ENCODE assay signal across 16 cellular contexts in the genomic region with DNA sequence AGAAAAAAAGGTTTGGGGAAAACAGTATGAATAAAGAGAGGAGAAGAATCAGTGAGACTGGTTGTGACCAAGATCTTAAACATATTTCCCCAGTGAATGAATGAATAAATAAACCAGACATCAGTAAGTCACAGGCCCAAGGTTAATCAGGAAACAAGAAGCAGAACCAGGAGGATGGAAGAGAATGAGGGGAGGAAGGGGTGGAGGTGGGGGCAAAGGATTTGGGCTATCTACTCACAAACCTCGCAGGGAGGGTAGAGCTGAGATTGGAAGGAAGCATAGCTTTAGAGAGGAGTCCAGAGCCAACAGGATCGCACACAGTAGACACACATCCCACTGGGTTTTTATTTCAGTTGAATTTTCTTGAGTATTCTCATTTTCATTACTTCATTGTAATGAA.
"Had no signal": no experiment of that assay in that cellular context is flagged by ENCODE, and none has a peak within 500 bp of the region (broad histone marks: within the 10 kb centered on the region; RNA-seq: fewer than 3 reads in every experiment).

No MANE protein-coding gene starts in this region.

- H3K27ac Mint-ChIP-seq: mesothelial cell of epicardium had no signal

- H3K9me3 ChIP-seq: esophagus squamous epithelium, lower lobe of right lung, right atrium auricular region, tibial nerve had no signal

- H3K36me3 ChIP-seq: brain microvascular endothelial cell, esophagus squamous epithelium, right atrium auricular region, tibial nerve had no signal

- ATAC-seq: left cardiac atrium, lower lobe of right lung had no signal

- H3K4me3 ChIP-seq: dorsolateral prefrontal cortex, esophagus squamous epithelium, lower lobe of right lung, right atrium auricular region, skin epidermis, tibial nerve had no signal

- DNase-seq: activated CD4-positive, alpha-beta T cell treated with anti-CD3 and anti-CD28 coated beads for 1 hour; activated gamma-delta T cell treated with Interleukin-2 at 50 U/mL for 16 hours; activated T-cell treated with anti-CD3 and anti-CD28 coated beads, Interleukin-2, amount 50 U/mL, for 1 hour; brain microvascular endothelial cell; dorsolateral prefrontal cortex; esophagus squamous epithelium; foreskin melanocyte; head of caudate nucleus; left cardiac atrium; lower lobe of right lung; stimulated activated CD4-positive, alpha-beta T cell treated with anti-CD3 and anti-CD28 coated beads, Interleukin-4, amount 100 ng/mL, for 4 hours; T1000 had no signal

- H3K27ac ChIP-seq: brain microvascular endothelial cell, dorsolateral prefrontal cortex, esophagus squamous epithelium, lower lobe of right lung, right atrium auricular region, tibial nerve had no signal

- H3K36me3 Mint-ChIP-seq: mesothelial cell of epicardium had no signal

- H3K27me3 ChIP-seq: brain microvascular endothelial cell, esophagus squamous epithelium, right atrium auricular region, tibial nerve had no signal

- H3K9me3 Mint-ChIP-seq: mesothelial cell of epicardium had no signal

- H3K4me3 Mint-ChIP-seq: mesothelial cell of epicardium had no signal

- H3K4me1 ChIP-seq: esophagus squamous epithelium, lower lobe of right lung, right atrium auricular region, tibial nerve had no signal
